22 cellular contexts compared by ENCODE assay signal in the genomic region with DNA sequence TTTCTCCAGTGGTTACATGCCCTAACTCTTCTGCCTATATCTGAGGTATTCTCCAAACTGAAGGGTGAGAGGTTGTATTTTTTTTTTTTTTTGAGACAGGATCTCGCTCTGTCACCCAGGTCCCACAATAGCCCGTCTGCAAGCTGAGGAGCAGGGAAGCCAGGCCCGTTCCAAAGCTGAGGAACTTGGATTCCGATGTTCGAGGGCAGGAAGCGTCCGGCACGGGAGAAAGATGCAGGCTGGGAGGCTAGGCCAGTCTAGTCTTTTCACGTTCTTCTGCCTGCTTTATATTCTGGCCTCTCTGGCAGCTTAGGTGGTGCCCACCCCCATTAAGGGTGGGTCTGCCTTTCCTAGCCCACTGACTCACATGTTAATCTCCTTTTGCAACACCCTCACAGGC.
"Had no signal": no experiment of that assay in that cellular context is flagged by ENCODE, and none has a peak within 500 bp of the region (broad histone marks: within the 10 kb centered on the region; RNA-seq: fewer than 3 reads in every experiment).

No MANE protein-coding gene starts in this region.

- H3K27ac Mint-ChIP-seq: nephron had no signal

- ATAC-seq: esophagus mucosa; heart left ventricle; mucosa of descending colon; right lobe of liver; stimulated activated naive B cell treated with anti-CD40 and anti-IgM and Interleukin-4, amounts not matched to agents 10 μg/mL and 1 μg/mL and 100 μg/mL, for 72 hours; stimulated activated naive CD8-positive, alpha-beta T cell treated with anti-CD3 and anti-CD28 coated beads, Interleukin-15, amount 100 ng/mL, for 72 hours; upper lobe of right lung had no signal

- DNase-seq: cortex of kidney; dorsolateral prefrontal cortex; effector CD8-positive, alpha-beta T cell; heart left ventricle; hypothalamus; kidney glomerular epithelial cell; mucosa of descending colon; occipital lobe; right lobe of liver; spleen; stimulated activated CD4-positive, alpha-beta T cell treated with anti-CD3 and anti-CD28 coated beads, Interleukin-15, amount 100 ng/mL, for 24 hours; stimulated activated CD4-positive, alpha-beta T cell treated with anti-CD3 and anti-CD28 coated beads, Interleukin-1b, Interleukin-23, amount 100 ng/mL, for 48 hours; stimulated activated CD4-positive, alpha-beta T cell treated with anti-CD3 and anti-CD28 coated beads, Interleukin-4, amount 100 ng/mL, for 24 hours; stimulated activated naive B cell treated with anti-CD40 and anti-IgM and Interleukin-4, amounts not matched to agents 10 μg/mL and 1 μg/mL and 100 μg/mL, for 72 hours; stimulated activated naive CD8-positive, alpha-beta T cell treated with anti-CD3 and anti-CD28 coated beads, Interleukin-15, amount 100 ng/mL, for 72 hours; testis; upper lobe of right lung had no signal

- H3K27me3 Mint-ChIP-seq: stimulated activated naive B cell treated with anti-CD40 and anti-IgM and Interleukin-4, amounts not matched to agents 10 μg/mL and 1 μg/mL and 100 μg/mL, for 72 hours; stimulated activated naive CD8-positive, alpha-beta T cell treated with anti-CD3 and anti-CD28 coated beads, Interleukin-15, amount 100 ng/mL, for 72 hours had no signal

- H3K4me1 Mint-ChIP-seq: nephron; stimulated activated naive B cell treated with anti-CD40 and anti-IgM and Interleukin-4, amounts not matched to agents 10 μg/mL and 1 μg/mL and 100 μg/mL, for 72 hours; stimulated activated naive CD8-positive, alpha-beta T cell treated with anti-CD3 and anti-CD28 coated beads, Interleukin-15, amount 100 ng/mL, for 72 hours had no signal

- H3K36me3 ChIP-seq: prostate gland had no signal

- H3K27me3 ChIP-seq: dorsolateral prefrontal cortex, heart left ventricle, right lobe of liver, spleen, testis, tibial nerve, upper lobe of right lung, vagina had no signal

- H3K9me3 Mint-ChIP-seq: nephron; stimulated activated naive B cell treated with anti-CD40 and anti-IgM and Interleukin-4, amounts not matched to agents 10 μg/mL and 1 μg/mL and 100 μg/mL, for 72 hours; stimulated activated naive CD8-positive, alpha-beta T cell treated with anti-CD3 and anti-CD28 coated beads, Interleukin-15, amount 100 ng/mL, for 72 hours had no signal

- H3K4me3 Mint-ChIP-seq: nephron; stimulated activated naive B cell treated with anti-CD40 and anti-IgM and Interleukin-4, amounts not matched to agents 10 μg/mL and 1 μg/mL and 100 μg/mL, for 72 hours; stimulated activated naive CD8-positive, alpha-beta T cell treated with anti-CD3 and anti-CD28 coated beads, Interleukin-15, amount 100 ng/mL, for 72 hours had no signal

- H3K9me3 ChIP-seq: heart left ventricle, mucosa of descending colon, prostate gland, right lobe of liver, spleen, testis, tibial nerve, upper lobe of right lung, vagina had no signal

- H3K4me3 ChIP-seq: dorsolateral prefrontal cortex, heart left ventricle, mucosa of descending colon, prostate gland, right lobe of liver, spleen, testis, tibial nerve, upper lobe of right lung, vagina had no signal
